ENCODE assay signal across 1 cellular context in the genomic region with DNA sequence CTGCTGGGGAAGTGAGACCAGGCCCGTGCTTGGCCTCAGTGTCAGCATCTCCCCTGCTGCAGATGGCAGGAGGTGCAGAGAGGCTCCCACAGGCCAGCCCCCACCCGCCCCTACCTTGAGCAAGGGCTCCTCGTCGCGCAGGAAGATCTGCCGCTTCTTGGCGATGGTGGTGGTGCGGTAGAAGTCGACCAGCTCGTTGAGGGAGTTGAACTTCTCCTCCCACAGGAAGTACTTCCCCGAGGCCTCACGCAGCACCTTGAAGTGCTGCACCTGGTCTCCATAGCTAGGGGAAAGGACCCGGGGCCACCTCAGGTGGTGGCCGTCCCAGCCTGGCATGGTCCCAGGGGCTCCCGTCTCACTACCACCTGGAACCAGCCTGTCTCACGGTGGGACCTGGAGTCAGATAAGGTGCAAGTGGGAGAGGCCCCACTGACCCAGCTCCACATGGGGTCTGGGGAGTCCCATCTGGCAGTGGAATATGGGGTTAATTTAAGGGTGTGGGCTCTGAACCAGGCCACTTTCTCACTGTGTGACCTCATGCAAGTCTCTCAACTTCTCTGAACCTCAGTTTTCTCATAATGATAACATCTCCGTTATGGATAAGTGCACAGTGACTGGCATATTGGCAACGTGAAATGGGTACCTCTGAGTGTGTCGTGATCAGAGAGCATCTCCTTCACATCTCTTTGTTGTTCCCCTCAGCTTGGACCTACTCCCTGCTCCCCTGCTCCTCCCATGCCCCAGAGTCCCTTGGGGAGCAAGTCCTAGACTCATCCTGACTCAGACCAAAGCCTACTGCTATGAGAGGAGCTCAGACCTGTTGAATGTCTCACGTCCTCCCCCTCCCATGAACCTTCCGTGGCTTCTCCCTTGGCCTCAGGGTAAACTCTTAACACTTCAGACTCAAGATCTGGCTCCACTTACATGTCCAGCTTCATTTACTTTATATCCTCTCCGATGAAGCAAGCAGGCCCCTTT.
TF ChIP-seq lines count a peak whose summit lies in the region.

No MANE protein-coding gene starts in this region.

TF ChIP-seq in GM23338, 12 proteins besides CTCF, POLR2A, EP300 and RAD21 (continued from another document):
- TF ChIP-seq, protein P1, sequence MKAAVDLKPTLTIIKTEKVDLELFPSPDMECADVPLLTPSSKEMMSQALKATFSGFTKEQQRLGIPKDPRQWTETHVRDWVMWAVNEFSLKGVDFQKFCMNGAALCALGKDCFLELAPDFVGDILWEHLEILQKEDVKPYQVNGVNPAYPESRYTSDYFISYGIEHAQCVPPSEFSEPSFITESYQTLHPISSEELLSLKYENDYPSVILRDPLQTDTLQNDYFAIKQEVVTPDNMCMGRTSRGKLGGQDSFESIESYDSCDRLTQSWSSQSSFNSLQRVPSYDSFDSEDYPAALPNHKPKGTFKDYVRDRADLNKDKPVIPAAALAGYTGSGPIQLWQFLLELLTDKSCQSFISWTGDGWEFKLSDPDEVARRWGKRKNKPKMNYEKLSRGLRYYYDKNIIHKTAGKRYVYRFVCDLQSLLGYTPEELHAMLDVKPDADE (IDR thresholded peaks at IDR 0.05) = no peak
- no peak for TF ChIP-seq STAT1 (IDR thresholded peaks at IDR 0.05; ENCODE audit: unreplicated experiment)
- TF ChIP-seq ZNF114 (CRISPR knock-in tag; IDR thresholded peaks at IDR 0.05) = no peak
- TF ChIP-seq JUNB (IDR thresholded peaks at IDR 0.05; ENCODE audit: unreplicated experiment) = no peak
- no peak for TF ChIP-seq CREB1 (CRISPR knock-in tag; IDR thresholded peaks at IDR 0.05; ENCODE audit: low read depth)
- no peak for TF ChIP-seq EZH2 (IDR thresholded peaks at IDR 0.05; ENCODE audit: low read depth, unreplicated experiment)
